Comparison of ENCODE assay signal across 8 cellular contexts in the genomic region with DNA sequence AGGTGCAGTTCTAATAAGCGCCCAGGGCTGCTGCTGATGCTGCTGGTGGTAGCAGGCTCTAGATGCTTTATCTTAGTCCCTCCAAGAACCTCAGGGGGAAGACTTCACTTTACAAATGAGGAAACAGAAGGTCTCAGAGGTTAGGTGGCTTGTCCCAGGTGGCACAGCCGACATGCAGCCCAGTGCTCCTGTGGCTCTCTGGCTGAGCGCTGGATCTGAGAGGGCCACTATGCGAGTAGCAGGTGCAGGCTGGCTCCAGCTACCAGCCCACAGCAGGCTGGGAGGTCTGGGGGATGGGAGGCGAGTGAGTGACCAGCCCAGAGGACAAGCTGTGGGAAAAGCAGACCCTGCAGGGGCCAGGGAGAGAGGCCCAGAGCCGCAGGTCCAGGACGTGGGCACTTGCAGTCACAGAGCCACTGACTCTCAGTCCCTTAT. TPM values are rescaled to one million over a fixed set of nuclear protein-coding genes. Genes with fewer than 3 reads are reported as not detected.
A peak's percentile ranks its signal among the peaks of the same experiment; 100 is the strongest.
DNase-seq lines count a peak whose midpoint lies in the region; ATAC-seq and TF ChIP-seq lines count a peak whose summit lies in the region.

No MANE protein-coding gene starts in this region.

- no peaks in the 10 kb centered on the region for H3K9me3 ChIP-seq in esophagus muscularis mucosa

- WGBS in esophagus muscularis mucosa = 90% methylated on average over 2 of the region's 7 CpGs

- peak; percentile 41 for DNase-seq in activated T-cell treated with anti-CD3 and anti-CD28 coated beads, Interleukin-2, amount 50 U/mL, for 1 hour
- DNase-seq in activated T-cell treated with anti-CD3 and anti-CD28 coated beads for 4 hours (no peak), RPMI8226 (peak; percentile 75), esophagus muscularis mucosa (ENCODE audit: extremely low spot score) (no peak), occipital lobe (lab: John Stamatoyannopoulos, UW) (no peak), left lobe of liver (ENCODE audit: low spot score) (no peak), NCI-H1092 (lab: John Stamatoyannopoulos, UW) (no peak)

- TF ChIP-seq EP300 in esophagus muscularis mucosa (IDR thresholded peaks at IDR 0.05) = no peak

- peaks cover 18 to 71% (median 57%) of the 10 kb centered on the region in 4 donors for H3K4me1 ChIP-seq in esophagus muscularis mucosa

- H3K36me3 ChIP-seq in esophagus muscularis mucosa = peaks cover 0 to 9% (median 2%) of the 10 kb centered on the region in 4 donors

- no peak for TF ChIP-seq POLR2A in esophagus muscularis mucosa (IDR thresholded peaks at IDR 0.05; ENCODE audit: low read depth)

- H3K4me3 ChIP-seq in esophagus muscularis mucosa = no peak overlapping the region

- intact Hi-C loops in esophagus muscularis mucosa (cut with DNase I) = no loop called here

- H3K27ac ChIP-seq in esophagus muscularis mucosa (replicated peaks in 1 of 4) (peak overlapping the region; percentile 52 to 70 (median 70)), temporal lobe (ENCODE audit: low read depth, low read length) (peak overlapping the region; percentile 66)

- no peaks in the 10 kb centered on the region for H3K27me3 ChIP-seq in esophagus muscularis mucosa

- no peak for ATAC-seq in left lobe of liver

- TF ChIP-seq CTCF in esophagus muscularis mucosa (IDR thresholded peaks at IDR 0.05) = no peak

RNA-seq across cellular contexts. Expression of gene RASSF2, which starts 10.8 kb away (rescaled TPM):
- total RNA-seq in esophagus muscularis mucosa (10 to 100 TPM; 60.7 to 80.2 (median 71.4) TPM), temporal lobe (213 TPM), occipital lobe (299 TPM), left lobe of liver (2.4 TPM)

Comparison
In these comparisons a context has a peak if more than half of its experiments do, and no peak if none do; other contexts are left out.
1. DNase-seq: peak in activated T-cell treated with anti-CD3 and anti-CD28 coated beads, Interleukin-2, amount 50 U/mL, for 1 hour (single experiment) and RPMI8226 (single experiment); none in activated T-cell treated with anti-CD3 and anti-CD28 coated beads for 4 hours (single experiment), esophagus muscularis mucosa (single experiment), occipital lobe (single experiment), left lobe of liver (single experiment) and NCI-H1092 (single experiment).
2. RNA of gene RASSF2, which starts 10.8 kb away (total RNA-seq): 299 TPM in occipital lobe (single experiment), 213 TPM in temporal lobe (single experiment) and 60.7 to 80.2 TPM in esophagus muscularis mucosa; 2.4 TPM in left lobe of liver (single experiment); every median in the first group is over 10 times any median in the second.